Comparison of ENCODE assay signal across 1 cellular context in the genomic region with DNA sequence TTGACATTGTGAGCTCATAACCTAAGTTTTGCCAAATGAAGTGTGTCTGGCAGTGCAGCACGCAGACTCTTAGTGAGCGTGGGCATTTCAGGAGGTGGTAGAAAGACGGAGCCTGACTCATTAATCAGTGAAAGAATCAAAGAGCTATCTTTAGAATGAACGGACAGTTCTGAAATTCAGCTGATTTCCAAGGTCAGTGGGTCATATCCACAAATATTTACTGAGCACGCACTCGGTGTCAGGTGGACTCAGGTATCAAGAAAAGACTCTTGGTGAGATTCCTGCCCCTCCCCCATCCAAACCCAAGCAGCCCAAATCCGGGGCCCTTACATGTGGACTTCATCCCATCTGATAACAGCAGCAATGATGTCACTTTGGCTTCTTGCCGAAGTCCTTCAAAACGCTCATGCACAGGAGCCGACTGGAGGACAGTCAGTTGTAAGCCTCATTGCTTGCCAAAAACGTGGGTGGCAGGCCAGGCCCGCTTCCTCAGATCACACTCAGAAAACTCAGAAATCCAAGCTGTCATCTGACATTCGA.
TF ChIP-seq lines count a peak whose summit lies in the region.

No MANE protein-coding gene starts in this region.

TF ChIP-seq in HepG2, 621 proteins besides CTCF, POLR2A, EP300 and RAD21 (continued from another document):
- TF ChIP-seq, protein P1, sequence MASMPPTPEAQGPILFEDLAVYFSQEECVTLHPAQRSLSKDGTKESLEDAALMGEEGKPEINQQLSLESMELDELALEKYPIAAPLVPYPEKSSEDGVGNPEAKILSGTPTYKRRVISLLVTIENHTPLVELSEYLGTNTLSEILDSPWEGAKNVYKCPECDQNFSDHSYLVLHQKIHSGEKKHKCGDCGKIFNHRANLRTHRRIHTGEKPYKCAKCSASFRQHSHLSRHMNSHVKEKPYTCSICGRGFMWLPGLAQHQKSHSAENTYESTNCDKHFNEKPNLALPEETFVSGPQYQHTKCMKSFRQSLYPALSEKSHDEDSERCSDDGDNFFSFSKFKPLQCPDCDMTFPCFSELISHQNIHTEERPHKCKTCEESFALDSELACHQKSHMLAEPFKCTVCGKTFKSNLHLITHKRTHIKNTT (CRISPR knock-in tag; IDR thresholded peaks at IDR 0.05), result no peak
- TF ChIP-seq ZBTB38 (CRISPR knock-in tag; IDR thresholded peaks at IDR 0.05) (peak; percentile 87), ZBTB21 (CRISPR knock-in tag; IDR thresholded peaks at IDR 0.05) (peak; percentile 50; the same call in 1 of the 2 replicates), PCBP1 (IDR thresholded peaks at IDR 0.05; ENCODE audit: borderline replicate concordance, low read depth, low read length) (no peak), DMAP1 (CRISPR knock-in tag; IDR thresholded peaks at IDR 0.05) (0 out of 2 replicates have a peak, but pooled peaks have one; percentile 38), ZNF614 (CRISPR knock-in tag; IDR thresholded peaks at IDR 0.05; ENCODE audit: borderline replicate concordance) (peak; percentile 40; the same call in 1 of the 2 replicates), XRCC5 (optimal IDR thresholded peaks at IDR 0.05; ENCODE audit: low read length) (peak; percentile 69), RXRB (CRISPR knock-in tag; IDR thresholded peaks at IDR 0.05; ENCODE audit: borderline replicate concordance) (peak; percentile 67; the same call in 1 of the 2 replicates), GFI1 (CRISPR knock-in tag; IDR thresholded peaks at IDR 0.05; ENCODE audit: borderline replicate concordance) (peak; percentile 83), ERF (CRISPR knock-in tag; IDR thresholded peaks at IDR 0.05) (peak; percentile 65; the same call in 1 of the 2 replicates), ZNF331 (CRISPR knock-in tag; IDR thresholded peaks at IDR 0.05) (peak; percentile 53; the same call in 1 of the 2 replicates), MATR3 (CRISPR knock-in tag; IDR thresholded peaks at IDR 0.05) (no peak)
- TF ChIP-seq, protein P2, sequence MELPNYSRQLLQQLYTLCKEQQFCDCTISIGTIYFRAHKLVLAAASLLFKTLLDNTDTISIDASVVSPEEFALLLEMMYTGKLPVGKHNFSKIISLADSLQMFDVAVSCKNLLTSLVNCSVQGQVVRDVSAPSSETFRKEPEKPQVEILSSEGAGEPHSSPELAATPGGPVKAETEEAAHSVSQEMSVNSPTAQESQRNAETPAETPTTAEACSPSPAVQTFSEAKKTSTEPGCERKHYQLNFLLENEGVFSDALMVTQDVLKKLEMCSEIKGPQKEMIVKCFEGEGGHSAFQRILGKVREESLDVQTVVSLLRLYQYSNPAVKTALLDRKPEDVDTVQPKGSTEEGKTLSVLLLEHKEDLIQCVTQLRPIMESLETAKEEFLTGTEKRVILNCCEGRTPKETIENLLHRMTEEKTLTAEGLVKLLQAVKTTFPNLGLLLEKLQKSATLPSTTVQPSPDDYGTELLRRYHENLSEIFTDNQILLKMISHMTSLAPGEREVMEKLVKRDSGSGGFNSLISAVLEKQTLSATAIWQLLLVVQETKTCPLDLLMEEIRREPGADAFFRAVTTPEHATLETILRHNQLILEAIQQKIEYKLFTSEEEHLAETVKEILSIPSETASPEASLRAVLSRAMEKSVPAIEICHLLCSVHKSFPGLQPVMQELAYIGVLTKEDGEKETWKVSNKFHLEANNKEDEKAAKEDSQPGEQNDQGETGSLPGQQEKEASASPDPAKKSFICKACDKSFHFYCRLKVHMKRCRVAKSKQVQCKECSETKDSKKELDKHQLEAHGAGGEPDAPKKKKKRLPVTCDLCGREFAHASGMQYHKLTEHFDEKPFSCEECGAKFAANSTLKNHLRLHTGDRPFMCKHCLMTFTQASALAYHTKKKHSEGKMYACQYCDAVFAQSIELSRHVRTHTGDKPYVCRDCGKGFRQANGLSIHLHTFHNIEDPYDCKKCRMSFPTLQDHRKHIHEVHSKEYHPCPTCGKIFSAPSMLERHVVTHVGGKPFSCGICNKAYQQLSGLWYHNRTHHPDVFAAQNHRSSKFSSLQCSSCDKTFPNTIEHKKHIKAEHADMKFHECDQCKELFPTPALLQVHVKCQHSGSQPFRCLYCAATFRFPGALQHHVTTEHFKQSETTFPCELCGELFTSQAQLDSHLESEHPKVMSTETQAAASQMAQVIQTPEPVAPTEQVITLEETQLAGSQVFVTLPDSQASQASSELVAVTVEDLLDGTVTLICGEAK (IDR thresholded peaks at IDR 0.05), result no peak
- TF ChIP-seq, protein P2 (CRISPR knock-in tag; IDR thresholded peaks at IDR 0.05), result 0 out of 2 replicates have a peak, but pooled peaks have one; percentile 29
- TF ChIP-seq, protein P3, sequence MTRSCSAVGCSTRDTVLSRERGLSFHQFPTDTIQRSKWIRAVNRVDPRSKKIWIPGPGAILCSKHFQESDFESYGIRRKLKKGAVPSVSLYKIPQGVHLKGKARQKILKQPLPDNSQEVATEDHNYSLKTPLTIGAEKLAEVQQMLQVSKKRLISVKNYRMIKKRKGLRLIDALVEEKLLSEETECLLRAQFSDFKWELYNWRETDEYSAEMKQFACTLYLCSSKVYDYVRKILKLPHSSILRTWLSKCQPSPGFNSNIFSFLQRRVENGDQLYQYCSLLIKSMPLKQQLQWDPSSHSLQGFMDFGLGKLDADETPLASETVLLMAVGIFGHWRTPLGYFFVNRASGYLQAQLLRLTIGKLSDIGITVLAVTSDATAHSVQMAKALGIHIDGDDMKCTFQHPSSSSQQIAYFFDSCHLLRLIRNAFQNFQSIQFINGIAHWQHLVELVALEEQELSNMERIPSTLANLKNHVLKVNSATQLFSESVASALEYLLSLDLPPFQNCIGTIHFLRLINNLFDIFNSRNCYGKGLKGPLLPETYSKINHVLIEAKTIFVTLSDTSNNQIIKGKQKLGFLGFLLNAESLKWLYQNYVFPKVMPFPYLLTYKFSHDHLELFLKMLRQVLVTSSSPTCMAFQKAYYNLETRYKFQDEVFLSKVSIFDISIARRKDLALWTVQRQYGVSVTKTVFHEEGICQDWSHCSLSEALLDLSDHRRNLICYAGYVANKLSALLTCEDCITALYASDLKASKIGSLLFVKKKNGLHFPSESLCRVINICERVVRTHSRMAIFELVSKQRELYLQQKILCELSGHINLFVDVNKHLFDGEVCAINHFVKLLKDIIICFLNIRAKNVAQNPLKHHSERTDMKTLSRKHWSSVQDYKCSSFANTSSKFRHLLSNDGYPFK (CRISPR knock-in tag; IDR thresholded peaks at IDR 0.05; ENCODE audit: borderline replicate concordance), result no peak
TF ChIP-seq in HepG2: peak in this region for 207.
